Comparison of ENCODE assay signal across 1 cellular context in the genomic region with DNA sequence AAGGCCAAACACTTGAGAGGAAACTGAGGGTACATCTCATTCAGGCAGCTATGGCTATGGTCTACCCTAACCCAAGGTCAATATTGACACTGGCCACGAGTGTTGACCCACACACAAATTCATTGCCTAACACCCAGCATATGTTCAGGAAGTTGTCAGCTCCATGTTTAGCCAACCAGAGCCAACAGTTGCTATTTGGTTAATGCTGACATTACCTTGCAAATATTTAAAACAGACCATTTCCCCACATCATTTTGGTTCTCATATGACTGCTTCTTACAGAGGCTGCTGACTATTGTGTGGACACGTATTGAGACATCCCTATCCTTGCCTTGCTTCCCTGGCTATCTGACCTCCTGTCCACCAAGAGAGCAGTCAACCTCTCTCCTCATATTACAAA.
TF ChIP-seq lines count a peak whose summit lies in the region.

No MANE protein-coding gene starts in this region.

TF ChIP-seq in HepG2, 621 proteins besides CTCF, POLR2A, EP300 and RAD21 (continued from another document):
- TF ChIP-seq, protein P1, sequence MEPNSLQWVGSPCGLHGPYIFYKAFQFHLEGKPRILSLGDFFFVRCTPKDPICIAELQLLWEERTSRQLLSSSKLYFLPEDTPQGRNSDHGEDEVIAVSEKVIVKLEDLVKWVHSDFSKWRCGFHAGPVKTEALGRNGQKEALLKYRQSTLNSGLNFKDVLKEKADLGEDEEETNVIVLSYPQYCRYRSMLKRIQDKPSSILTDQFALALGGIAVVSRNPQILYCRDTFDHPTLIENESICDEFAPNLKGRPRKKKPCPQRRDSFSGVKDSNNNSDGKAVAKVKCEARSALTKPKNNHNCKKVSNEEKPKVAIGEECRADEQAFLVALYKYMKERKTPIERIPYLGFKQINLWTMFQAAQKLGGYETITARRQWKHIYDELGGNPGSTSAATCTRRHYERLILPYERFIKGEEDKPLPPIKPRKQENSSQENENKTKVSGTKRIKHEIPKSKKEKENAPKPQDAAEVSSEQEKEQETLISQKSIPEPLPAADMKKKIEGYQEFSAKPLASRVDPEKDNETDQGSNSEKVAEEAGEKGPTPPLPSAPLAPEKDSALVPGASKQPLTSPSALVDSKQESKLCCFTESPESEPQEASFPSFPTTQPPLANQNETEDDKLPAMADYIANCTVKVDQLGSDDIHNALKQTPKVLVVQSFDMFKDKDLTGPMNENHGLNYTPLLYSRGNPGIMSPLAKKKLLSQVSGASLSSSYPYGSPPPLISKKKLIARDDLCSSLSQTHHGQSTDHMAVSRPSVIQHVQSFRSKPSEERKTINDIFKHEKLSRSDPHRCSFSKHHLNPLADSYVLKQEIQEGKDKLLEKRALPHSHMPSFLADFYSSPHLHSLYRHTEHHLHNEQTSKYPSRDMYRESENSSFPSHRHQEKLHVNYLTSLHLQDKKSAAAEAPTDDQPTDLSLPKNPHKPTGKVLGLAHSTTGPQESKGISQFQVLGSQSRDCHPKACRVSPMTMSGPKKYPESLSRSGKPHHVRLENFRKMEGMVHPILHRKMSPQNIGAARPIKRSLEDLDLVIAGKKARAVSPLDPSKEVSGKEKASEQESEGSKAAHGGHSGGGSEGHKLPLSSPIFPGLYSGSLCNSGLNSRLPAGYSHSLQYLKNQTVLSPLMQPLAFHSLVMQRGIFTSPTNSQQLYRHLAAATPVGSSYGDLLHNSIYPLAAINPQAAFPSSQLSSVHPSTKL (CRISPR knock-in tag; IDR thresholded peaks at IDR 0.05) = peak; percentile 54
- no peak for TF ChIP-seq HCFC1 (IDR thresholded peaks at IDR 0.05; ENCODE audit: low read depth, low read length)
- TF ChIP-seq SOX5 (CRISPR knock-in tag; IDR thresholded peaks at IDR 0.05; ENCODE audit: borderline replicate concordance) = peak; percentile 31; the same call in 1 of the 2 replicates
- peak; percentile 65 for TF ChIP-seq CEBPG (CRISPR knock-in tag; IDR thresholded peaks at IDR 0.05)
- TF ChIP-seq GABPA (IDR thresholded peaks at IDR 0.05; ENCODE audit: low read depth, low read length) = no peak
- peak; percentile 38; the same call in 1 of the 2 replicates for TF ChIP-seq GABPA (CRISPR knock-in tag; IDR thresholded peaks at IDR 0.05; ENCODE audit: low read depth)
- TF ChIP-seq ZBTB7A (CRISPR knock-in tag; IDR thresholded peaks at IDR 0.05) = 0 out of 2 replicates have a peak, but pooled peaks have one; percentile 26
- TF ChIP-seq, protein P2, sequence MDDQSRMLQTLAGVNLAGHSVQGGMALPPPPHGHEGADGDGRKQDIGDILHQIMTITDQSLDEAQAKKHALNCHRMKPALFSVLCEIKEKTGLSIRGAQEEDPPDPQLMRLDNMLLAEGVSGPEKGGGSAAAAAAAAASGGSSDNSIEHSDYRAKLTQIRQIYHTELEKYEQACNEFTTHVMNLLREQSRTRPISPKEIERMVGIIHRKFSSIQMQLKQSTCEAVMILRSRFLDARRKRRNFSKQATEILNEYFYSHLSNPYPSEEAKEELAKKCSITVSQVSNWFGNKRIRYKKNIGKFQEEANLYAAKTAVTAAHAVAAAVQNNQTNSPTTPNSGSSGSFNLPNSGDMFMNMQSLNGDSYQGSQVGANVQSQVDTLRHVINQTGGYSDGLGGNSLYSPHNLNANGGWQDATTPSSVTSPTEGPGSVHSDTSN (CRISPR knock-in tag; IDR thresholded peaks at IDR 0.05; ENCODE audit: borderline replicate concordance) = no peak
- 0 out of 2 replicates have a peak, but pooled peaks have one; percentile 31 for TF ChIP-seq ISL2 (CRISPR knock-in tag; IDR thresholded peaks at IDR 0.05)
- TF ChIP-seq KDM2A (CRISPR knock-in tag; IDR thresholded peaks at IDR 0.05; ENCODE audit: borderline replicate concordance, low read depth) = no peak
- TF ChIP-seq HMG20A (CRISPR knock-in tag; IDR thresholded peaks at IDR 0.05; ENCODE audit: borderline replicate concordance) = peak; percentile 65; the same call in 1 of the 2 replicates
- TF ChIP-seq, protein P3, sequence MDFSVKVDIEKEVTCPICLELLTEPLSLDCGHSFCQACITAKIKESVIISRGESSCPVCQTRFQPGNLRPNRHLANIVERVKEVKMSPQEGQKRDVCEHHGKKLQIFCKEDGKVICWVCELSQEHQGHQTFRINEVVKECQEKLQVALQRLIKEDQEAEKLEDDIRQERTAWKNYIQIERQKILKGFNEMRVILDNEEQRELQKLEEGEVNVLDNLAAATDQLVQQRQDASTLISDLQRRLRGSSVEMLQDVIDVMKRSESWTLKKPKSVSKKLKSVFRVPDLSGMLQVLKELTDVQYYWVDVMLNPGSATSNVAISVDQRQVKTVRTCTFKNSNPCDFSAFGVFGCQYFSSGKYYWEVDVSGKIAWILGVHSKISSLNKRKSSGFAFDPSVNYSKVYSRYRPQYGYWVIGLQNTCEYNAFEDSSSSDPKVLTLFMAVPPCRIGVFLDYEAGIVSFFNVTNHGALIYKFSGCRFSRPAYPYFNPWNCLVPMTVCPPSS (IDR thresholded peaks at IDR 0.05) = no peak
- TF ChIP-seq, protein P4, sequence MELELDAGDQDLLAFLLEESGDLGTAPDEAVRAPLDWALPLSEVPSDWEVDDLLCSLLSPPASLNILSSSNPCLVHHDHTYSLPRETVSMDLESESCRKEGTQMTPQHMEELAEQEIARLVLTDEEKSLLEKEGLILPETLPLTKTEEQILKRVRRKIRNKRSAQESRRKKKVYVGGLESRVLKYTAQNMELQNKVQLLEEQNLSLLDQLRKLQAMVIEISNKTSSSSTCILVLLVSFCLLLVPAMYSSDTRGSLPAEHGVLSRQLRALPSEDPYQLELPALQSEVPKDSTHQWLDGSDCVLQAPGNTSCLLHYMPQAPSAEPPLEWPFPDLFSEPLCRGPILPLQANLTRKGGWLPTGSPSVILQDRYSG (CRISPR knock-in tag; IDR thresholded peaks at IDR 0.05) = no peak
- 0 out of 2 replicates have a peak, but pooled peaks have one; percentile 54 for TF ChIP-seq FOXO1 (CRISPR knock-in tag; IDR thresholded peaks at IDR 0.05)
- TF ChIP-seq, protein P5, sequence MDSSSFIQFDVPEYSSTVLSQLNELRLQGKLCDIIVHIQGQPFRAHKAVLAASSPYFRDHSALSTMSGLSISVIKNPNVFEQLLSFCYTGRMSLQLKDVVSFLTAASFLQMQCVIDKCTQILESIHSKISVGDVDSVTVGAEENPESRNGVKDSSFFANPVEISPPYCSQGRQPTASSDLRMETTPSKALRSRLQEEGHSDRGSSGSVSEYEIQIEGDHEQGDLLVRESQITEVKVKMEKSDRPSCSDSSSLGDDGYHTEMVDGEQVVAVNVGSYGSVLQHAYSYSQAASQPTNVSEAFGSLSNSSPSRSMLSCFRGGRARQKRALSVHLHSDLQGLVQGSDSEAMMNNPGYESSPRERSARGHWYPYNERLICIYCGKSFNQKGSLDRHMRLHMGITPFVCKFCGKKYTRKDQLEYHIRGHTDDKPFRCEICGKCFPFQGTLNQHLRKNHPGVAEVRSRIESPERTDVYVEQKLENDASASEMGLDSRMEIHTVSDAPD (CRISPR knock-in tag; IDR thresholded peaks at IDR 0.05) = peak; percentile 85
- peak; percentile 82 for TF ChIP-seq CEBPB (IDR thresholded peaks at IDR 0.05; ENCODE audit: borderline replicate concordance, low read depth, low read length)
- no peak for TF ChIP-seq ELF4 (CRISPR knock-in tag; IDR thresholded peaks at IDR 0.05; ENCODE audit: borderline replicate concordance)
- TF ChIP-seq, protein P6, sequence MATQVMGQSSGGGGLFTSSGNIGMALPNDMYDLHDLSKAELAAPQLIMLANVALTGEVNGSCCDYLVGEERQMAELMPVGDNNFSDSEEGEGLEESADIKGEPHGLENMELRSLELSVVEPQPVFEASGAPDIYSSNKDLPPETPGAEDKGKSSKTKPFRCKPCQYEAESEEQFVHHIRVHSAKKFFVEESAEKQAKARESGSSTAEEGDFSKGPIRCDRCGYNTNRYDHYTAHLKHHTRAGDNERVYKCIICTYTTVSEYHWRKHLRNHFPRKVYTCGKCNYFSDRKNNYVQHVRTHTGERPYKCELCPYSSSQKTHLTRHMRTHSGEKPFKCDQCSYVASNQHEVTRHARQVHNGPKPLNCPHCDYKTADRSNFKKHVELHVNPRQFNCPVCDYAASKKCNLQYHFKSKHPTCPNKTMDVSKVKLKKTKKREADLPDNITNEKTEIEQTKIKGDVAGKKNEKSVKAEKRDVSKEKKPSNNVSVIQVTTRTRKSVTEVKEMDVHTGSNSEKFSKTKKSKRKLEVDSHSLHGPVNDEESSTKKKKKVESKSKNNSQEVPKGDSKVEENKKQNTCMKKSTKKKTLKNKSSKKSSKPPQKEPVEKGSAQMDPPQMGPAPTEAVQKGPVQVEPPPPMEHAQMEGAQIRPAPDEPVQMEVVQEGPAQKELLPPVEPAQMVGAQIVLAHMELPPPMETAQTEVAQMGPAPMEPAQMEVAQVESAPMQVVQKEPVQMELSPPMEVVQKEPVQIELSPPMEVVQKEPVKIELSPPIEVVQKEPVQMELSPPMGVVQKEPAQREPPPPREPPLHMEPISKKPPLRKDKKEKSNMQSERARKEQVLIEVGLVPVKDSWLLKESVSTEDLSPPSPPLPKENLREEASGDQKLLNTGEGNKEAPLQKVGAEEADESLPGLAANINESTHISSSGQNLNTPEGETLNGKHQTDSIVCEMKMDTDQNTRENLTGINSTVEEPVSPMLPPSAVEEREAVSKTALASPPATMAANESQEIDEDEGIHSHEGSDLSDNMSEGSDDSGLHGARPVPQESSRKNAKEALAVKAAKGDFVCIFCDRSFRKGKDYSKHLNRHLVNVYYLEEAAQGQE (IDR thresholded peaks at IDR 0.05; ENCODE audit: borderline replicate concordance in 1 of 2, low read depth in 1 of 2, low read length in 2 of 2) = no peak
- no peak for TF ChIP-seq NBN (conservative IDR thresholded peaks at IDR 0.05)
- TF ChIP-seq ZMYM4 (CRISPR knock-in tag; IDR thresholded peaks at IDR 0.05) = peak; percentile 83
- peak; percentile 73 for TF ChIP-seq SALL1 (CRISPR knock-in tag; IDR thresholded peaks at IDR 0.05)
- no peak for TF ChIP-seq SYNCRIP (IDR thresholded peaks at IDR 0.05; ENCODE audit: insufficient read depth, low read depth, low read length)
- TF ChIP-seq SRSF4 (IDR thresholded peaks at IDR 0.05; ENCODE audit: low read depth, low read length, poor library complexity, severe bottlenecking) = no peak
- no peak for TF ChIP-seq SOX6 (IDR thresholded peaks at IDR 0.05)
- peak; percentile 67; the same call in 1 of the 2 replicates for TF ChIP-seq SOX6 (CRISPR knock-in tag; IDR thresholded peaks at IDR 0.05)
- TF ChIP-seq EHMT2 (IDR thresholded peaks at IDR 0.05; ENCODE audit: borderline replicate concordance, low read depth, low read length) = peak; percentile 55; the same call in 1 of the 2 replicates
- peak; percentile 84 for TF ChIP-seq POGZ (CRISPR knock-in tag; IDR thresholded peaks at IDR 0.05)
- no peak for TF ChIP-seq ZNF292 (CRISPR knock-in tag; IDR thresholded peaks at IDR 0.05; ENCODE audit: borderline replicate concordance, low read depth)
- TF ChIP-seq KAT7 (CRISPR knock-in tag; IDR thresholded peaks at IDR 0.05; ENCODE audit: borderline replicate concordance) = no peak
- TF ChIP-seq ZNF644 (CRISPR knock-in tag; IDR thresholded peaks at IDR 0.05; ENCODE audit: low read depth) = peak; percentile 94
